In genomic region chr5:99025298-99026045, GRCh38 we compare ENCODE assay signal across 1 cellular context.
TF ChIP-seq lines count a peak whose summit lies in the region.

No MANE protein-coding gene starts in this region.

TF ChIP-seq in HepG2, 621 proteins besides CTCF, POLR2A, EP300 and RAD21 (continued from another document and continues in another):
- TF ChIP-seq ZNF747 (CRISPR knock-in tag; IDR thresholded peaks at IDR 0.05; ENCODE audit: borderline replicate concordance) (no peak), ZNF432 (CRISPR knock-in tag; IDR thresholded peaks at IDR 0.05; ENCODE audit: borderline replicate concordance) (no peak), NR1H2 (CRISPR knock-in tag; IDR thresholded peaks at IDR 0.05; ENCODE audit: borderline replicate concordance, low read depth) (no peak), PCBP2 (optimal IDR thresholded peaks at IDR 0.05; ENCODE audit: low read depth, low read length, poor library complexity, severe bottlenecking) (no peak), SNAI1 (CRISPR knock-in tag; IDR thresholded peaks at IDR 0.05; ENCODE audit: borderline replicate concordance) (no peak), SP2 (CRISPR knock-in tag; IDR thresholded peaks at IDR 0.05) (no peak), ZNF101 (CRISPR knock-in tag; IDR thresholded peaks at IDR 0.05; ENCODE audit: borderline replicate concordance, low read depth) (no peak), ZBTB40 (IDR thresholded peaks at IDR 0.05) (no peak), ZBTB40 (CRISPR knock-in tag; IDR thresholded peaks at IDR 0.05) (no peak; the same call in 1 of the 2 replicates), ZBTB39 (CRISPR knock-in tag; IDR thresholded peaks at IDR 0.05) (no peak), UBTF (CRISPR knock-in tag; IDR thresholded peaks at IDR 0.05) (no peak), ZNF205 (CRISPR knock-in tag; IDR thresholded peaks at IDR 0.05) (no peak), ZSCAN9 (CRISPR knock-in tag; IDR thresholded peaks at IDR 0.05; ENCODE audit: borderline replicate concordance) (0 out of 2 replicates have a peak, but pooled peaks have one; percentile 13), ARHGAP35 (CRISPR knock-in tag; IDR thresholded peaks at IDR 0.05; ENCODE audit: borderline replicate concordance) (no peak), FOXJ3 (CRISPR knock-in tag; IDR thresholded peaks at IDR 0.05; ENCODE audit: borderline replicate concordance) (no peak; the same call in 1 of the 2 replicates), GABPA (IDR thresholded peaks at IDR 0.05; ENCODE audit: low read depth, low read length) (no peak), GABPA (CRISPR knock-in tag; IDR thresholded peaks at IDR 0.05; ENCODE audit: low read depth) (peak; percentile 56; the same call in 1 of the 2 replicates), ZNF850 (CRISPR knock-in tag; conservative IDR thresholded peaks at IDR 0.05) (no peak), ARID4A (CRISPR knock-in tag; IDR thresholded peaks at IDR 0.05; ENCODE audit: borderline replicate concordance) (no peak), FOXA3 (CRISPR knock-in tag; IDR thresholded peaks at IDR 0.05) (peak; percentile 41), ZHX2 (IDR thresholded peaks at IDR 0.05; ENCODE audit: low read depth) (no peak), ZHX2 (CRISPR knock-in tag; IDR thresholded peaks at IDR 0.05; ENCODE audit: borderline replicate concordance) (no peak), GPBP1L1 (CRISPR knock-in tag; IDR thresholded peaks at IDR 0.05) (no peak), ARID2 (CRISPR knock-in tag; IDR thresholded peaks at IDR 0.05; ENCODE audit: borderline replicate concordance) (no peak), ZNF230 (CRISPR knock-in tag; IDR thresholded peaks at IDR 0.05) (no peak), ZFP37 (CRISPR knock-in tag; IDR thresholded peaks at IDR 0.05; ENCODE audit: borderline replicate concordance) (no peak), CREM (IDR thresholded peaks at IDR 0.05) (0 out of 2 replicates have a peak, but pooled peaks have one; percentile 31), CREM (CRISPR knock-in tag; IDR thresholded peaks at IDR 0.05) (no peak)
